ENCODE assay signal across 20 cellular contexts in genomic region chr10:132140167-132140925, GRCh38.
"Had no signal": no experiment of that assay in that cellular context is flagged by ENCODE, and none has a peak within 500 bp of the region (broad histone marks: within the 10 kb centered on the region; RNA-seq: fewer than 3 reads in every experiment).

No MANE protein-coding gene starts in this region.

- H3K27ac Mint-ChIP-seq: activated CD4-positive, alpha-beta memory T cell treated with anti-CD3 and anti-CD28 coated beads for 36 hours; activated CD8-positive, alpha-beta memory T cell treated with anti-CD3 and anti-CD28 coated beads, Interleukin-2, amount 10 ng/mL, durations not matched to agents 7 days and 5 days; activated naive CD4-positive, alpha-beta T cell treated with anti-CD3 and anti-CD28 coated beads, Interleukin-2, amount 50 U/mL, for 72 hours; activated T-helper 2 cell treated with anti-CD3 and anti-CD28 coated beads, Interferon-gamma antibody, Interleukin-2, Interleukin-4, amounts not matched to agents 10 μg/mL and 5 μg/mL and 100 μg/mL, durations not matched to agents 14 hours and 24 hours and 36 hours; naive thymus-derived CD4-positive, alpha-beta T cell; stimulated activated memory B cell treated with anti-CD40 and anti-IgM and Interleukin-4, amounts not matched to agents 10 μg/mL and 1 μg/mL and 100 μg/mL, for 72 hours had no signal

- H3K36me3 ChIP-seq: neutrophil, SJSA1, tibial artery, vagina had no signal

- H3K27me3 Mint-ChIP-seq: activated CD4-positive, alpha-beta memory T cell treated with anti-CD3 and anti-CD28 coated beads for 36 hours had no signal

- H3K27ac ChIP-seq: coronary artery, neutrophil, SJSA1, tibial artery, vagina had no signal

- H3K4me3 ChIP-seq: coronary artery, SJSA1, tibial artery, vagina had no signal

- H3K9me3 ChIP-seq: neutrophil, SJSA1, tibial artery, vagina had no signal

- ATAC-seq: activated CD8-positive, alpha-beta memory T cell treated with anti-CD3 and anti-CD28 coated beads, Interleukin-2, amount 10 ng/mL, durations not matched to agents 7 days and 5 days; activated naive CD4-positive, alpha-beta T cell treated with anti-CD3 and anti-CD28 coated beads, Interleukin-2, amount 50 U/mL, for 72 hours; naive thymus-derived CD4-positive, alpha-beta T cell; stimulated activated memory B cell treated with anti-CD40 and anti-IgM and Interleukin-4, amounts not matched to agents 10 μg/mL and 1 μg/mL and 100 μg/mL, for 72 hours had no signal

- DNase-seq: activated CD4-positive, alpha-beta memory T cell treated with anti-CD3 and anti-CD28 coated beads for 36 hours; activated CD4-positive, alpha-beta T cell treated with anti-CD3 and anti-CD28 coated beads for 1 hour; activated CD8-positive, alpha-beta memory T cell treated with anti-CD3 and anti-CD28 coated beads, Interleukin-2, amount 10 ng/mL, durations not matched to agents 7 days and 5 days; activated T-cell treated with anti-CD3 and anti-CD28 coated beads, Interleukin-2, amount 50 U/mL, for 1 hour; caudate nucleus; effector CD8-positive, alpha-beta T cell; foreskin fibroblast; kidney glomerular epithelial cell; naive thymus-derived CD4-positive, alpha-beta T cell; stimulated activated CD4-positive, alpha-beta T cell treated with anti-CD3 and anti-CD28 coated beads, Interleukin-12 subunit alpha, Interleukin-12 subunit beta, amount 100 ng/mL, for 4 hours; stimulated activated CD4-positive, alpha-beta T cell treated with anti-CD3 and anti-CD28 coated beads, Interleukin-2, amount 100 ng/mL, for 48 hours had no signal

- FAIRE-seq: endothelial cell of umbilical vein had no signal

- H3K4me1 Mint-ChIP-seq: activated CD8-positive, alpha-beta memory T cell treated with anti-CD3 and anti-CD28 coated beads, Interleukin-2, amount 10 ng/mL, durations not matched to agents 7 days and 5 days; naive thymus-derived CD4-positive, alpha-beta T cell; stimulated activated memory B cell treated with anti-CD40 and anti-IgM and Interleukin-4, amounts not matched to agents 10 μg/mL and 1 μg/mL and 100 μg/mL, for 72 hours had no signal

- H3K4me1 ChIP-seq: SJSA1 had no signal

- H3K27me3 ChIP-seq: SJSA1, vagina had no signal

- H3K4me3 Mint-ChIP-seq: activated CD4-positive, alpha-beta memory T cell treated with anti-CD3 and anti-CD28 coated beads for 36 hours; activated CD8-positive, alpha-beta memory T cell treated with anti-CD3 and anti-CD28 coated beads, Interleukin-2, amount 10 ng/mL, durations not matched to agents 7 days and 5 days; naive thymus-derived CD4-positive, alpha-beta T cell; stimulated activated memory B cell treated with anti-CD40 and anti-IgM and Interleukin-4, amounts not matched to agents 10 μg/mL and 1 μg/mL and 100 μg/mL, for 72 hours had no signal

- H3K9me3 Mint-ChIP-seq: activated CD4-positive, alpha-beta memory T cell treated with anti-CD3 and anti-CD28 coated beads for 36 hours; activated naive CD4-positive, alpha-beta T cell treated with anti-CD3 and anti-CD28 coated beads, Interleukin-2, amount 50 U/mL, for 72 hours; activated T-helper 2 cell treated with anti-CD3 and anti-CD28 coated beads, Interferon-gamma antibody, Interleukin-2, Interleukin-4, amounts not matched to agents 10 μg/mL and 5 μg/mL and 100 μg/mL, durations not matched to agents 14 hours and 24 hours and 36 hours; naive thymus-derived CD4-positive, alpha-beta T cell; stimulated activated memory B cell treated with anti-CD40 and anti-IgM and Interleukin-4, amounts not matched to agents 10 μg/mL and 1 μg/mL and 100 μg/mL, for 72 hours had no signal

- H3K36me3 Mint-ChIP-seq: activated CD4-positive, alpha-beta memory T cell treated with anti-CD3 and anti-CD28 coated beads for 36 hours; activated CD8-positive, alpha-beta memory T cell treated with anti-CD3 and anti-CD28 coated beads, Interleukin-2, amount 10 ng/mL, durations not matched to agents 7 days and 5 days; activated naive CD4-positive, alpha-beta T cell treated with anti-CD3 and anti-CD28 coated beads, Interleukin-2, amount 50 U/mL, for 72 hours; naive thymus-derived CD4-positive, alpha-beta T cell; stimulated activated memory B cell treated with anti-CD40 and anti-IgM and Interleukin-4, amounts not matched to agents 10 μg/mL and 1 μg/mL and 100 μg/mL, for 72 hours had no signal
